ENCODE assay signal across 12 cellular contexts in the genomic region with DNA sequence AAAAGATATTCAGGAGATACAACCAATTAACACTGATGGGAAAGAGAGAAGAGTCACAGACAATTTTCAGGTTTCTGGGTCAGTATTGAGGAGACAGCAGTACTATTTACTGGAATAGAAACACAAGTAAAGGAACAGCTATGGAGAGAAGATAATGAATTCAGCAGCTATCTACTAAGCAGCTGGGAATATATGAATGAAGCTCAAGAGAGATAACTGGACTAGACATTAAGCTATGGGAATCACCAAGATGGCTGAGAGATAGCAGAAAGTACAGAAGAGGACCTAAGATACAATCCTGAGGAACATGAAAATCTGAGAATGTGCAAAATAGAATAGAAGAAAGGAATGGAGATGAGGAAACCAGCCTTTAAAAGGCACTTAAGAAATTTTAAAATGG. TPM values are rescaled to one million over a fixed set of nuclear protein-coding genes. Genes with fewer than 3 reads are reported as not detected.
"Had no signal": no experiment of that assay in that cellular context is flagged by ENCODE, and none has a peak within 500 bp of the region (broad histone marks: within the 10 kb centered on the region; RNA-seq: fewer than 3 reads in every experiment).

No MANE protein-coding gene starts in this region.

- H3K4me3 ChIP-seq: GM23248, GM23338, HAP-1 had no signal

- ATAC-seq: GM23338, HCT116 had no signal

- H3K4me3 Mint-ChIP-seq: GM23338, H9, HFFc6 had no signal

- H3K9me3 ChIP-seq: HAP-1 had no signal

- H3K27ac ChIP-seq: GM23248 had no signal

- H3K9ac ChIP-seq: GM23248 had no signal

- H2AFZ ChIP-seq: GM23248, GM23338 had no signal

- H3K4me1 Mint-ChIP-seq: GM23338, H9 had no signal

- H3K4me2 ChIP-seq: GM23338 had no signal

- FAIRE-seq: H1, H54 had no signal

- DNase-seq: GM23248, GOT3, H7, H9, HCEC 1CT, HFFc6 had no signal

- H3K27ac Mint-ChIP-seq: GM23338, H9, HFFc6 had no signal

- H3K4me1 ChIP-seq: HAP-1 had no signal

RNA-seq across cellular contexts. Expression of a gene that starts 56.1 kb away (rescaled TPM):
- total RNA-seq: H9 had no signal

RNA-seq across cellular contexts. Expression of a gene that starts 57.0 kb away (rescaled TPM):
- total RNA-seq: H4, H7 had no signal
